12 cellular contexts compared by ENCODE assay signal in the genomic region with DNA sequence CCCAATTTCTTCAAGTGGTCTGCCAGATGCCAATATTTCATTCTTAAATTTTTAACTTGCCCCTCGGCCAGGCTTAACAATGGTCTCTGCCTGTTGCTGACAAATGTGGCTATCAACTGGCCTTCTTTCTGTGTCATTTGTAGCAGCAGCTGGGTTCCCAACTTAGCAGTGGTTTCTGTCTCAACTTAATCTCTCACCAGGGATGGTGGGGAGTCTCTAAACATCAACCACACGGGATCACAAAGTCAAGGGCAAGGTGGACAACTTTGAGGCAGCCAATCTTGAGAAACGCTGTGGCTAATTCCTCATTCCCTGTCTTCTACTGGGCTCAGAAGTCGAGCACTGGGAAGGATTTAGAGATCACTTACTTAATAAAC.
DNase-seq lines count a peak whose midpoint lies in the region; ATAC-seq, FAIRE-seq and TF ChIP-seq lines count a peak whose summit lies in the region.
"Had no signal": no experiment of that assay in that cellular context is flagged by ENCODE, and none has a peak within 500 bp of the region (broad histone marks: within the 10 kb centered on the region; RNA-seq: fewer than 3 reads in every experiment).

No MANE protein-coding gene starts in this region.

- POLR2A ChIA-PET in SK-N-SH (lab: Yijun Ruan, JAX): no interaction called here
- POLR2A ChIA-PET in RWPE1 (lab: Yijun Ruan, JAX; ENCODE audit: low non-redundant PET): no interaction called here

- FAIRE-seq in small intestine (lab: Jason Lieb, UNC): no peak

- H3K9ac ChIP-seq in SK-N-SH: no peak overlapping the region

- H3K4me3 ChIP-seq in SK-N-SH (ENCODE audit: low read depth in 2 of 2, low read length in 1 of 2) (no peak overlapping the region), small intestine (ENCODE audit: low read depth in 1 of 2, low read length in 2 of 2) (no peak overlapping the region), tibial nerve (no peak overlapping the region)
- H3K4me3 ChIP-seq: testis had no signal

- no peaks in the 10 kb centered on the region for H3K9me2 ChIP-seq in SK-N-SH

- H3K27me3 ChIP-seq in SK-N-SH (ENCODE audit: insufficient read depth) (no peaks in the 10 kb centered on the region), small intestine (ENCODE audit: control insufficient read depth in 2 of 2, insufficient read depth in 2 of 2, low read length in 2 of 2) (no peaks in the 10 kb centered on the region), tibial nerve (no peaks in the 10 kb centered on the region)
- H3K27me3 ChIP-seq: testis had no signal

- no peak for TF ChIP-seq POLR2A in tibial nerve (IDR thresholded peaks at IDR 0.05)

- CTCF ChIA-PET in SK-N-SH (lab: Yijun Ruan, JAX) (interaction anchor here (1.2 kb wide), 1 partner anchor 22 kb away, joined by 3 read pairs; no protein-coding TSS in a partner anchor), RWPE1 (lab: Yijun Ruan, JAX) (interaction anchor here (0.9 to 1.0 kb wide), 2 partner anchors 66 to 81 kb away, joined by 3 to 6 read pairs; partner anchors contain the start of gene RAPGEF1)

- no peaks in the 10 kb centered on the region for H3K36me3 ChIP-seq in SK-N-SH (replicated peaks in 1 of 2; ENCODE audit: control insufficient read depth in 1 of 2, insufficient read depth in 2 of 2, low read length in 1 of 2)
- no peaks in the 10 kb centered on the region for H3K36me3 ChIP-seq in small intestine (ENCODE audit: control insufficient read depth in 2 of 2, insufficient read depth in 2 of 2, low read length in 2 of 2)
- H3K36me3 ChIP-seq in tibial nerve: no peaks in the 10 kb centered on the region

- no peak for TF ChIP-seq RAD21 in SK-N-SH (IDR thresholded peaks at IDR 0.05; ENCODE audit: low read length)

- no peak overlapping the region for H2AFZ ChIP-seq in SK-N-SH (ENCODE audit: low read depth)

- H3K4me1 ChIP-seq in SK-N-SH (ENCODE audit: control insufficient read depth in 1 of 2, insufficient read depth in 2 of 2, low read depth in 1 of 2, low read length in 1 of 2) (peaks cover 8 to 12% of the 10 kb centered on the region in 2 experiments; a peak in 3 of 4 replicates), small intestine (ENCODE audit: control insufficient read depth in 2 of 2, insufficient read depth in 1 of 2, low read depth in 1 of 2, low read length in 1 of 2) (peaks cover 14 to 25% of the 10 kb centered on the region in 2 donors), tibial nerve (peaks cover 0 to 70% (median 33%) of the 10 kb centered on the region in 4 donors)

- DNase-seq in SK-N-SH (no peak), RWPE1 (ENCODE audit: low spot score) (no peak), epithelial cell of prostate (ENCODE audit: low read depth, low spot score) (no peak), small intestine (no peak), tibial nerve (ENCODE audit: low spot score in 2 of 2) (no peak), EL (no peak), NCI-H1436 treated with DMSO at 0.1 percent for 48 hours (lab: John Stamatoyannopoulos, UW) (no peak)
- DNase-seq: 8988T, endodermal cell, NCI-H1048, testis had no signal

- H3K4me2 ChIP-seq in SK-N-SH: peak overlapping the region; percentile 57

- TF ChIP-seq CTCF in SK-N-SH (IDR thresholded peaks at IDR 0.05) (no peak), RWPE1 (conservative IDR thresholded peaks at IDR 0.05; ENCODE audit: low read depth) (no peak), tibial nerve (IDR thresholded peaks at IDR 0.05) (no peak)

- no peak for TF ChIP-seq EP300 in SK-N-SH (IDR thresholded peaks at IDR 0.05; ENCODE audit: borderline replicate concordance in 1 of 2, low read depth in 1 of 2, low read length in 1 of 2)
- TF ChIP-seq EP300 in tibial nerve (IDR thresholded peaks at IDR 0.05): no peak

- WGBS in SK-N-SH (ENCODE audit: low lambda C conversion rate): 84% methylated on average over 3 of the region's 4 CpGs
- WGBS in small intestine, 3 donors: 71 to 82% (median 80%) methylated on average over 4 of the region's 4 CpGs
- WGBS in tibial nerve, 2 donors: 76 to 84% methylated on average over 4 of the region's 4 CpGs

- no peaks in the 10 kb centered on the region for H3F3A ChIP-seq in SK-N-SH (replicated peaks; ENCODE audit: insufficient read depth)

- ATAC-seq in SK-N-SH treated with all-trans-retinoic acid at 6 μM for 48 hours: no peak

- H3K9me3 ChIP-seq in SK-N-SH: no peaks in the 10 kb centered on the region
- no peaks in the 10 kb centered on the region for H3K9me3 ChIP-seq in small intestine (ENCODE audit: control insufficient read depth, low read depth)
- no peaks in the 10 kb centered on the region for H3K9me3 ChIP-seq in tibial nerve
- H3K9me3 ChIP-seq: testis had no signal

- H3K79me2 ChIP-seq in SK-N-SH (ENCODE audit: insufficient read depth): peaks cover 50% of the 10 kb centered on the region

- H3K27ac ChIP-seq in SK-N-SH (ENCODE audit: low read depth in 2 of 2, low read length in 1 of 2): peak overlapping the region in 1 of 2 experiments; percentile 53; a peak in 2 of 4 replicates
- peak overlapping the region; percentile 85 for H3K27ac ChIP-seq in RWPE1
- H3K27ac ChIP-seq in epithelial cell of prostate: peak overlapping the region; percentile 76
- peak overlapping the region; percentile 65 to 83 for H3K27ac ChIP-seq in small intestine (ENCODE audit: low read depth in 1 of 2, low read length in 1 of 2)
- H3K27ac ChIP-seq in tibial nerve: peak overlapping the region in 2 of 4 donors; percentile 41 to 68
- H3K27ac ChIP-seq: testis had no signal

- peaks cover 12% of the 10 kb centered on the region for H4K20me1 ChIP-seq in SK-N-SH (ENCODE audit: insufficient read depth)

TF ChIP-seq in SK-N-SH, 30 proteins besides CTCF, POLR2A, EP300 and RAD21 (continues in another document):
- TF ChIP-seq TEAD4 (IDR thresholded peaks at IDR 0.05; ENCODE audit: borderline replicate concordance, insufficient read depth) (no peak), RXRA (IDR thresholded peaks at IDR 0.05; ENCODE audit: borderline replicate concordance, low read depth) (no peak), CHD2 (IDR thresholded peaks at IDR 0.05; ENCODE audit: low read length, partially characterized antibody) (no peak), FOXM1 (IDR thresholded peaks at IDR 0.05; ENCODE audit: low read depth) (no peak), ELF1 (IDR thresholded peaks at IDR 0.05) (no peak), SIN3A (IDR thresholded peaks at IDR 0.05; ENCODE audit: borderline replicate concordance, low read depth, low read length) (no peak), YY1 (IDR thresholded peaks at IDR 0.05; ENCODE audit: low read depth) (no peak), RFX5 (IDR thresholded peaks at IDR 0.05; ENCODE audit: low read length) (no peak), NFIC (IDR thresholded peaks at IDR 0.05; ENCODE audit: borderline replicate concordance) (no peak), IRF3 (IDR thresholded peaks at IDR 0.05; ENCODE audit: low read depth, low read length) (no peak)
- TF ChIP-seq, protein P1, sequence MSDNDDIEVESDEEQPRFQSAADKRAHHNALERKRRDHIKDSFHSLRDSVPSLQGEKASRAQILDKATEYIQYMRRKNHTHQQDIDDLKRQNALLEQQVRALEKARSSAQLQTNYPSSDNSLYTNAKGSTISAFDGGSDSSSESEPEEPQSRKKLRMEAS (IDR thresholded peaks at IDR 0.05; ENCODE audit: low read depth): no peak

TF ChIP-seq in SK-N-SH treated with all-trans-retinoic acid at 6 μM for 48 hours, 23 proteins besides CTCF, POLR2A, EP300 and RAD21:
- TF ChIP-seq CSRNP3 (CRISPR knock-in tag; IDR thresholded peaks at IDR 0.05): no peak
- TF ChIP-seq ZNF565 (CRISPR knock-in tag; conservative IDR thresholded peaks at IDR 0.05; ENCODE audit: low read depth): no peak
- TF ChIP-seq RARB (CRISPR knock-in tag; IDR thresholded peaks at IDR 0.05): no peak
- TF ChIP-seq ZNF70 (CRISPR knock-in tag; IDR thresholded peaks at IDR 0.05): no peak
- TF ChIP-seq ZFP3 (CRISPR knock-in tag; IDR thresholded peaks at IDR 0.05): no peak
